In genomic region chr3:178712247-178712646, GRCh38 we compare ENCODE assay signal across 17 cellular contexts.
"Had no signal": no experiment of that assay in that cellular context is flagged by ENCODE, and none has a peak within 500 bp of the region (broad histone marks: within the 10 kb centered on the region; RNA-seq: fewer than 3 reads in every experiment).

No MANE protein-coding gene starts in this region.

- H3K9me3 ChIP-seq: neutrophil, ovary, prostate gland, upper lobe of left lung had no signal

- H3K27me3 ChIP-seq: neutrophil, ovary, upper lobe of left lung had no signal

- H3K4me1 ChIP-seq: prostate gland, upper lobe of left lung had no signal

- H3K27ac ChIP-seq: neutrophil, ovary, prostate gland, upper lobe of left lung had no signal

- DNase-seq: activated CD4-positive, alpha-beta T cell treated with anti-CD3 and anti-CD28 coated beads for 1 hour; activated CD4-positive, alpha-beta T cell treated with anti-CD3 and anti-CD28 coated beads, Interleukin-2, amount 50 U/mL, for 1 hour; activated CD8-positive, alpha-beta memory T cell treated with anti-CD3 and anti-CD28 coated beads, Interleukin-2, amount 50 U/mL, for 4 hours; activated T-cell treated with anti-CD3 and anti-CD28 coated beads, Interleukin-2, amount 50 U/mL, for 24 hours; aorta; caudate nucleus; effector CD4-positive, alpha-beta T cell; immature natural killer cell; kidney glomerular epithelial cell; ovary; stimulated activated CD4-positive, alpha-beta T cell treated with anti-CD3 and anti-CD28 coated beads, Interleukin-4, amount 100 ng/mL, for 24 hours; stimulated activated naive CD4-positive, alpha-beta T cell treated with Interleukin-2 at 50 U/mL for 16 hours; upper lobe of left lung had no signal

- H3K36me3 ChIP-seq: neutrophil, ovary, prostate gland, upper lobe of left lung had no signal

- H3K4me3 ChIP-seq: ovary, prostate gland, upper lobe of left lung had no signal

- ATAC-seq: activated naive CD4-positive, alpha-beta T cell treated with anti-CD3 and anti-CD28 coated beads, Interleukin-2, amount 50 U/mL, for 72 hours; activated T-helper 17 cell treated with anti-CD3 and anti-CD28 coated beads, Interleukin-2, amount 50 U/mL, for 72 hours had no signal
